ENCODE assay signal across 25 cellular contexts in the genomic region with DNA sequence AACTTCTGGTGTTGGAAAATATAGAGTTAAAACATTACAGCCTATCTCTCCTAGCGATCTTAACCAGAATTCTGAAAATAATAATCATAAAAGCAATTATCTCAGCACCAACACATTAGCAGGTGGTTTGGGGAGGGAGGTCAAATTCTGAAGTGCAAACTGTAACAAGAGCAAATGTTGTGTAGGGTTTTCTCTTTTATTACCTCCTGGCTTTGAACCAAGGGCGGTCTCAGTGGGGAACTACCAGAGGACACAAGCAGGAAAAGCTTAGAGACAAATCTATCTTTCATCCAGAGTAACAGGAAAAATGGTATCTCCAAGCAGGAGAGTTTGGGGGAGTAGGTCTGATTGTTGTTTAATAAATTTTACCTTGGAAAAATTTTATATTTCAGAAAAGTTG.
"Had no signal": no experiment of that assay in that cellular context is flagged by ENCODE, and none has a peak within 500 bp of the region (broad histone marks: within the 10 kb centered on the region; RNA-seq: fewer than 3 reads in every experiment).

No MANE protein-coding gene starts in this region.

- H3K9me3 ChIP-seq: gastroesophageal sphincter, neutrophil, right lobe of liver, testis, uterus had no signal

- ATAC-seq: activated CD4-positive, CD25-positive, alpha-beta regulatory T cell treated with anti-CD3 and anti-CD28 coated beads, Interleukin-2, amount 50 U/mL, for 24 hours; activated naive CD8-positive, alpha-beta T cell treated with anti-CD3 and anti-CD28 coated beads, Interleukin-2, amount 50 U/mL, for 24 hours; gastroesophageal sphincter; left ventricle myocardium superior; right lobe of liver; stimulated activated naive CD8-positive, alpha-beta T cell treated with anti-CD3 and anti-CD28 coated beads, Interleukin-15, Interleukin-2, amounts not matched to agents 100 U/mL and 50 U/mL, for 24 hours had no signal

- H3K36me3 ChIP-seq: gastroesophageal sphincter, neutrophil, right lobe of liver, uterus, WERI-Rb-1 had no signal

- H3K4me1 ChIP-seq: right lobe of liver, uterus had no signal

- DNase-seq: activated CD4-positive, alpha-beta memory T cell treated with anti-CD3 and anti-CD28 coated beads for 36 hours; activated CD4-positive, alpha-beta T cell treated with anti-CD3 and anti-CD28 coated beads, Interleukin-2, amount 10 ng/mL, durations not matched to agents 24 days and 14 days; activated CD8-positive, alpha-beta memory T cell treated with anti-CD3 and anti-CD28 coated beads, Interleukin-2, amount 50 U/mL, for 4 hours; activated effector memory CD4-positive, alpha-beta T cell treated with anti-CD3 and anti-CD28 coated beads, Interleukin-2, amount 50 U/mL, for 16 hours; activated naive CD8-positive, alpha-beta T cell treated with anti-CD3 and anti-CD28 coated beads, Interleukin-2, amount 50 U/mL, for 24 hours; activated T-cell treated with anti-CD3 and anti-CD28 coated beads, Interleukin-2, amount 50 U/mL, for 1 hour; amygdala; caudate nucleus; islet precursor cell; left ventricle myocardium superior; naive B cell; nephron progenitor cell; right lobe of liver; stimulated activated CD4-positive, alpha-beta T cell treated with anti-CD3 and anti-CD28 coated beads, Interleukin-12 subunit alpha, Interleukin-12 subunit beta, amount 100 ng/mL, for 4 hours; stimulated activated CD4-positive, alpha-beta T cell treated with anti-CD3 and anti-CD28 coated beads, Interleukin-4, amount 100 ng/mL, for 1 hour; stimulated activated naive CD8-positive, alpha-beta T cell treated with anti-CD3 and anti-CD28 coated beads, Interleukin-15, Interleukin-2, amounts not matched to agents 100 U/mL and 50 U/mL, for 24 hours; T1000; testis; trophoblast cell; uterus; WERI-Rb-1 had no signal

- H3K4me3 ChIP-seq: gastroesophageal sphincter, hepatocyte, right lobe of liver, testis, uterus had no signal
